In genomic region chr3:187920871-187921270, GRCh38 we compare ENCODE assay signal across 15 cellular contexts.
DNase-seq lines count a peak whose midpoint lies in the region; ATAC-seq, FAIRE-seq and TF ChIP-seq lines count a peak whose summit lies in the region.
"Had no signal": no experiment of that assay in that cellular context is flagged by ENCODE, and none has a peak within 500 bp of the region (broad histone marks: within the 10 kb centered on the region; RNA-seq: fewer than 3 reads in every experiment).

No MANE protein-coding gene starts in this region.

- peaks cover 7 to 8% of the 10 kb centered on the region in 2 donors for H3K9me3 Mint-ChIP-seq in activated T-cell treated with anti-CD3 and anti-CD28 coated beads, Interleukin-2, amount 50 U/mL, for 72 hours
- peaks cover 13% of the 10 kb centered on the region for H3K9me3 Mint-ChIP-seq in dendritic cell treated with granulocyte-macrophage colony-stimulating factor and Interleukin-4, amounts not matched to agents 40 ng/mL and 50 ng/mL, for 4 days

- no peak overlapping the region for H3K27ac Mint-ChIP-seq in activated T-cell treated with anti-CD3 and anti-CD28 coated beads, Interleukin-2, amount 50 U/mL, for 72 hours
- peak overlapping the region; percentile 18 for H3K27ac Mint-ChIP-seq in dendritic cell treated with granulocyte-macrophage colony-stimulating factor and Interleukin-4, amounts not matched to agents 40 ng/mL and 50 ng/mL, for 4 days
- H3K27ac Mint-ChIP-seq: activated T-helper 2 cell treated with anti-CD3 and anti-CD28 coated beads, Interferon-gamma antibody, Interleukin-2, Interleukin-4, amounts not matched to agents 10 μg/mL and 5 μg/mL and 100 μg/mL, durations not matched to agents 14 hours and 24 hours and 36 hours had no signal

- TF ChIP-seq EP300 in ovary (IDR thresholded peaks at IDR 0.05) (no peak), esophagus muscularis mucosa (IDR thresholded peaks at IDR 0.05) (no peak)

- WGBS in ovary, 3 donors = 26 to 33% (median 30%) methylated on average over 6 of the region's 6 CpGs
- WGBS in esophagus muscularis mucosa = 57% methylated on average over 6 of the region's 6 CpGs

- H3K36me3 Mint-ChIP-seq in activated T-cell treated with anti-CD3 and anti-CD28 coated beads, Interleukin-2, amount 50 U/mL, for 72 hours (ENCODE audit: insufficient read depth in 2 of 2) = peaks cover 16 to 22% of the 10 kb centered on the region in 2 donors
- no peaks in the 10 kb centered on the region for H3K36me3 Mint-ChIP-seq in dendritic cell treated with granulocyte-macrophage colony-stimulating factor and Interleukin-4, amounts not matched to agents 40 ng/mL and 50 ng/mL, for 4 days (ENCODE audit: low read depth)

- H3K4me1 Mint-ChIP-seq in activated T-cell treated with anti-CD3 and anti-CD28 coated beads, Interleukin-2, amount 50 U/mL, for 72 hours (ENCODE audit: low read depth) = peaks cover 91% of the 10 kb centered on the region
- H3K4me1 Mint-ChIP-seq in dendritic cell treated with granulocyte-macrophage colony-stimulating factor and Interleukin-4, amounts not matched to agents 40 ng/mL and 50 ng/mL, for 4 days (ENCODE audit: low read depth) = peaks cover 38% of the 10 kb centered on the region

- no peak overlapping the region for H3K4me3 ChIP-seq in ovary
- H3K4me3 ChIP-seq in esophagus muscularis mucosa = no peak overlapping the region
- H3K4me3 ChIP-seq: pancreas, tibial artery had no signal

- FAIRE-seq in D721Med (lab: Jason Lieb, UNC) = no peak
- FAIRE-seq: pancreas had no signal

- H3K4me1 ChIP-seq in ovary (ENCODE audit: insufficient read depth) = peaks cover 6% of the 10 kb centered on the region
- peaks cover 7 to 39% (median 31%) of the 10 kb centered on the region in 4 donors for H3K4me1 ChIP-seq in esophagus muscularis mucosa
- H3K4me1 ChIP-seq: tibial artery had no signal

- no peaks in the 10 kb centered on the region for H3K27me3 ChIP-seq in ovary
- no peaks in the 10 kb centered on the region for H3K27me3 ChIP-seq in esophagus muscularis mucosa
- H3K27me3 ChIP-seq: pancreas, tibial artery had no signal

- TF ChIP-seq POLR2A in ovary (IDR thresholded peaks at IDR 0.05) (no peak), esophagus muscularis mucosa (IDR thresholded peaks at IDR 0.05; ENCODE audit: low read depth) (no peak)

- peaks cover 9% of the 10 kb centered on the region for H3K27me3 Mint-ChIP-seq in activated T-cell treated with anti-CD3 and anti-CD28 coated beads, Interleukin-2, amount 50 U/mL, for 72 hours (ENCODE audit: low read depth)
- H3K27me3 Mint-ChIP-seq in dendritic cell treated with granulocyte-macrophage colony-stimulating factor and Interleukin-4, amounts not matched to agents 40 ng/mL and 50 ng/mL, for 4 days = peaks cover 3% of the 10 kb centered on the region

- no peak for DNase-seq in activated T-cell treated with anti-CD3 and anti-CD28 coated beads, Interleukin-2, amount 50 U/mL, for 72 hours
- no peak for DNase-seq in activated T-cell treated with anti-CD3 and anti-CD28 coated beads, Interleukin-2, amount 50 U/mL, for 48 hours
- DNase-seq in ovary = peak in 3 of 5 donors; percentile 35 to 41 (median 35)
- no peak for DNase-seq in DMS53 (lab: John Stamatoyannopoulos, UW)
- no peak for DNase-seq in D721Med (ENCODE audit: insufficient read length, low spot score)
- DNase-seq in esophagus muscularis mucosa (ENCODE audit: extremely low spot score) = no peak
- DNase-seq: ACHN; activated CD4-positive, CD25-positive, alpha-beta regulatory T cell; caudate nucleus; NCI-H1092 treated with DMSO at 0.1 percent for 48 hours; pancreas; tibial artery had no signal

- ATAC-seq in activated T-cell treated with anti-CD3 and anti-CD28 coated beads, Interleukin-2, amount 50 U/mL, for 72 hours (replicated peaks in 1 of 2) = no peak

- H3K27ac ChIP-seq in KOPT-K1 (ENCODE audit: low read depth, low read length, poor library complexity, severe bottlenecking) (peak overlapping the region; percentile 47), ovary (peak overlapping the region in 1 of 2 donors; percentile 20), esophagus muscularis mucosa (replicated peaks in 1 of 4) (peak overlapping the region in 1 of 4 donors; percentile 7)
- H3K27ac ChIP-seq: pancreas, tibial artery had no signal

- peak overlapping the region; percentile 0 to 31 for H3K4me3 Mint-ChIP-seq in activated T-cell treated with anti-CD3 and anti-CD28 coated beads, Interleukin-2, amount 50 U/mL, for 72 hours
- H3K4me3 Mint-ChIP-seq in dendritic cell treated with granulocyte-macrophage colony-stimulating factor and Interleukin-4, amounts not matched to agents 40 ng/mL and 50 ng/mL, for 4 days = no peak overlapping the region

- H3K36me3 ChIP-seq in KOPT-K1 (ENCODE audit: insufficient read depth, low read length) = no peaks in the 10 kb centered on the region
- H3K36me3 ChIP-seq in ovary = no peaks in the 10 kb centered on the region
- no peaks in the 10 kb centered on the region for H3K36me3 ChIP-seq in esophagus muscularis mucosa
- H3K36me3 ChIP-seq: pancreas, tibial artery had no signal

- H3K9me3 ChIP-seq in KOPT-K1 (ENCODE audit: insufficient read depth, low read length, poor library complexity, severe bottlenecking) = peaks cover 14% of the 10 kb centered on the region
- no peaks in the 10 kb centered on the region for H3K9me3 ChIP-seq in ovary
- H3K9me3 ChIP-seq in esophagus muscularis mucosa = peaks cover 0 to 7% (median 3%) of the 10 kb centered on the region in 4 donors
- H3K9me3 ChIP-seq: pancreas had no signal

- TF ChIP-seq CTCF in ovary (IDR thresholded peaks at IDR 0.05) = no peak
- TF ChIP-seq CTCF in D721Med (IDR thresholded peaks at IDR 0.05; ENCODE audit: insufficient read depth, missing control alignments) = no peak
- no peak for TF ChIP-seq CTCF in esophagus muscularis mucosa (IDR thresholded peaks at IDR 0.05)

- intact Hi-C loops in dendritic cell treated with granulocyte-macrophage colony-stimulating factor and Interleukin-4, amounts not matched to agents 40 ng/mL and 50 ng/mL, for 4 days (cut with micrococcal nuclease) = no loop called here
- intact Hi-C loops in ovary (cut with DNase I) (no loop called here), esophagus muscularis mucosa (cut with DNase I) (no loop called here)

Comparison
In these comparisons a context has a peak if more than half of its experiments do, and no peak if none do; other contexts are left out.
1. DNase-seq: peak in ovary (3 of 5); none in activated T-cell treated with anti-CD3 and anti-CD28 coated beads, Interleukin-2, amount 50 U/mL, for 72 hours (0 of 2), activated T-cell treated with anti-CD3 and anti-CD28 coated beads, Interleukin-2, amount 50 U/mL, for 48 hours (0 of 2), DMS53 (single experiment), D721Med (single experiment) and esophagus muscularis mucosa (single experiment).